In genomic region chrX:46627700-46628405, GRCh38 we compare ENCODE assay signal across 11 cellular contexts. TPM values are rescaled to one million over a fixed set of nuclear protein-coding genes. Genes with fewer than 3 reads are reported as not detected.
DNase-seq lines count a peak whose midpoint lies in the region; ATAC-seq lines count a peak whose summit lies in the region.
"Had no signal": no experiment of that assay in that cellular context is flagged by ENCODE, and none has a peak within 500 bp of the region (broad histone marks: within the 10 kb centered on the region; RNA-seq: fewer than 3 reads in every experiment).

No MANE protein-coding gene starts in this region.

- ATAC-seq in stimulated activated naive CD8-positive, alpha-beta T cell treated with anti-CD3 and anti-CD28 coated beads, Interleukin-15, Interleukin-2, amounts not matched to agents 100 U/mL and 50 U/mL, for 24 hours, result no peak
- ATAC-seq in left lobe of liver, result peak; percentile 19
- ATAC-seq in natural killer cell treated with Interleukin-12 subunit alpha and Interleukin-12 subunit beta and Interleukin-15 and Interleukin-18, amount 100 ng/mL, for 72 hours, result no peak
- ATAC-seq in HG02938 (IDR thresholded peaks at IDR 0.05; ENCODE audit: unreplicated experiment), result no peak

- peaks cover 36% of the 10 kb centered on the region for H3K36me3 Mint-ChIP-seq in stimulated activated naive CD8-positive, alpha-beta T cell treated with anti-CD3 and anti-CD28 coated beads, Interleukin-15, Interleukin-2, amounts not matched to agents 100 ng/mL and 50 ng/mL, for 24 hours (ENCODE audit: low read depth)
- H3K36me3 Mint-ChIP-seq in IgD-negative memory B cell, result peaks cover 5% of the 10 kb centered on the region
- no peaks in the 10 kb centered on the region for H3K36me3 Mint-ChIP-seq in natural killer cell treated with Interleukin-12 subunit alpha and Interleukin-12 subunit beta and Interleukin-15 and Interleukin-18, amount 100 ng/mL, for 72 hours

- H3K27ac Mint-ChIP-seq in stimulated activated naive CD8-positive, alpha-beta T cell treated with anti-CD3 and anti-CD28 coated beads, Interleukin-15, Interleukin-2, amounts not matched to agents 100 ng/mL and 50 ng/mL, for 24 hours, result peak overlapping the region; percentile 90
- peak overlapping the region; percentile 88 to 97 (median 95) for H3K27ac Mint-ChIP-seq in IgD-negative memory B cell
- peak overlapping the region in 1 of 2 donors; percentile 49 for H3K27ac Mint-ChIP-seq in natural killer cell treated with Interleukin-12 subunit alpha and Interleukin-12 subunit beta and Interleukin-15 and Interleukin-18, amount 100 ng/mL, for 72 hours

- H3K27me3 Mint-ChIP-seq in stimulated activated naive CD8-positive, alpha-beta T cell treated with anti-CD3 and anti-CD28 coated beads, Interleukin-15, Interleukin-2, amounts not matched to agents 100 ng/mL and 50 ng/mL, for 24 hours, result peaks cover 4% of the 10 kb centered on the region
- no peaks in the 10 kb centered on the region for H3K27me3 Mint-ChIP-seq in IgD-negative memory B cell
- peaks cover 0 to 31% of the 10 kb centered on the region in 2 donors for H3K27me3 Mint-ChIP-seq in natural killer cell treated with Interleukin-12 subunit alpha and Interleukin-12 subunit beta and Interleukin-15 and Interleukin-18, amount 100 ng/mL, for 72 hours
- H3K27me3 Mint-ChIP-seq: CD4-positive, alpha-beta memory T cell had no signal

- H3K4me3 Mint-ChIP-seq in stimulated activated naive CD8-positive, alpha-beta T cell treated with anti-CD3 and anti-CD28 coated beads, Interleukin-15, Interleukin-2, amounts not matched to agents 100 ng/mL and 50 ng/mL, for 24 hours, result no peak overlapping the region
- peak overlapping the region in 2 of 4 donors; percentile 28 to 77 for H3K4me3 Mint-ChIP-seq in IgD-negative memory B cell
- H3K4me3 Mint-ChIP-seq in natural killer cell treated with Interleukin-12 subunit alpha and Interleukin-12 subunit beta and Interleukin-15 and Interleukin-18, amount 100 ng/mL, for 72 hours, result no peak overlapping the region

- H3K4me1 Mint-ChIP-seq in stimulated activated naive CD8-positive, alpha-beta T cell treated with anti-CD3 and anti-CD28 coated beads, Interleukin-15, Interleukin-2, amounts not matched to agents 100 ng/mL and 50 ng/mL, for 24 hours (ENCODE audit: low read depth), result peaks cover 46% of the 10 kb centered on the region
- peaks cover 21 to 35% (median 29%) of the 10 kb centered on the region in 3 donors for H3K4me1 Mint-ChIP-seq in IgD-negative memory B cell
- H3K4me1 Mint-ChIP-seq in natural killer cell treated with Interleukin-12 subunit alpha and Interleukin-12 subunit beta and Interleukin-15 and Interleukin-18, amount 100 ng/mL, for 72 hours (ENCODE audit: low read depth in 2 of 2), result peaks cover 8 to 14% of the 10 kb centered on the region in 2 donors

- no peaks in the 10 kb centered on the region for H3K9me3 Mint-ChIP-seq in stimulated activated naive CD8-positive, alpha-beta T cell treated with anti-CD3 and anti-CD28 coated beads, Interleukin-15, Interleukin-2, amounts not matched to agents 100 ng/mL and 50 ng/mL, for 24 hours
- H3K9me3 Mint-ChIP-seq in IgD-negative memory B cell, result no peaks in the 10 kb centered on the region
- H3K9me3 Mint-ChIP-seq in natural killer cell treated with Interleukin-12 subunit alpha and Interleukin-12 subunit beta and Interleukin-15 and Interleukin-18, amount 100 ng/mL, for 72 hours, result no peaks in the 10 kb centered on the region

- DNase-seq in stimulated activated naive CD8-positive, alpha-beta T cell treated with anti-CD3 and anti-CD28 coated beads, Interleukin-15, Interleukin-2, amounts not matched to agents 100 U/mL and 50 U/mL, for 24 hours, result no peak
- no peak for DNase-seq in left lobe of liver (ENCODE audit: low spot score)
- DNase-seq in cerebellar nuclear complex (lab: John Stamatoyannopoulos, UW), result no peak
- DNase-seq in NOMO-1 treated with DMSO at 0.1 percent for 48 hours (lab: John Stamatoyannopoulos, UW; ENCODE audit: unreplicated experiment), result no peak
- DNase-seq in natural killer cell treated with Interleukin-12 subunit alpha and Interleukin-12 subunit beta and Interleukin-15 and Interleukin-18, amount 100 ng/mL, for 72 hours (ENCODE audit: low spot score), result no peak
- DNase-seq: SK-N-SH; stimulated activated CD4-positive, alpha-beta T cell treated with anti-CD3 and anti-CD28 coated beads, Interleukin-12 subunit alpha, Interleukin-12 subunit beta, amount 100 ng/mL, for 4 hours had no signal

RNA-seq across cellular contexts. Expression of gene CHST7, which starts 54.3 kb away (rescaled TPM):
- polyA plus RNA-seq in IgD-negative memory B cell, result 4.0 TPM
- total RNA-seq in left lobe of liver, result 6.6 TPM
- 1 to 10 TPM; 2.0 to 2.9 TPM for total RNA-seq in natural killer cell treated with Interleukin-12 subunit alpha and Interleukin-12 subunit beta and Interleukin-15 and Interleukin-18, amount 100 ng/mL, for 72 hours
